9 cellular contexts compared by ENCODE assay signal in the genomic region with DNA sequence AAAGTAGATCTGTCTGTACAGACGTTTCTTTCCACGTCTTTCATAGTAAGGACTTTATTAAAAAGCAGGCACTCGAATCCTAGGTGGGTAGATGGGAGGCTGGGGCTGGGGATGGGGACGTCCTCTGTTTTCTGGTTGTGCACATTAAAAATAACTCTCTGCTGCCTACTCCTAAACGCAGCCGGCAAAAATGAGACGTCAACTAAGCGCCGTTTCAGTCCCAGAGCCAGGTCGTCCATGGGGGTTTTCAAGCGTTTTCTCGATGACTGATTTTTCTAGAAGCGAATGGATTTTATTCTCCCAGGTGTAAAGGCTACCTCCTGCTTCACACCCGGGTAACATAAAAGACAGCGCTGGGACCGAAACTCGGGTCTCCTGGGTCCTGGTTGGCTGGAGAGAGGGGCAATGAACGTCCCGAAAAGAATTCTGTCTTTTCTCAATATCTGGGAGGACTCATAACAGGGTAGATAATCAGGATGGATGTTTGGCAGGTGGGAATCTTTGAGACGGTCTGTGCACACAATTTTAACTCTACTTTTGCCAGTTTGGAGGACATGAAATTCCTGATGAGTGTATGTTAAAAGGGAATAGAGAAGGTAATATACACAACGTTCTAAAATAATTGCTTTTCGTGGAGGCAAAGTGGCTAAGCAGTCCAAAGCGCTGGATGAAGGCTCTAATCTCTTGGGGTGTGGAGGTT. TPM values are rescaled to one million over a fixed set of nuclear protein-coding genes. Genes with fewer than 3 reads are reported as not detected.
A peak's percentile ranks its signal among the peaks of the same experiment; 100 is the strongest.
DNase-seq lines count a peak whose midpoint lies in the region; ATAC-seq, FAIRE-seq and TF ChIP-seq lines count a peak whose summit lies in the region.
"Had no signal": no experiment of that assay in that cellular context is flagged by ENCODE, and none has a peak within 500 bp of the region (broad histone marks: within the 10 kb centered on the region; RNA-seq: fewer than 3 reads in every experiment).

No MANE protein-coding gene starts in this region.

- DNase-seq in choroid plexus epithelial cell (ENCODE audit: low read depth) = no peak
- no peak for DNase-seq in omental fat pad (ENCODE audit: low spot score)
- no peak for DNase-seq in GM12892 (ENCODE audit: insufficient read length)
- no peak for DNase-seq in G401 (ENCODE audit: low spot score)
- DNase-seq in RCC 7860 (ENCODE audit: low spot score) = no peak
- DNase-seq in ecto neural progenitor cell (ENCODE audit: low spot score) = no peak

- peak overlapping the region; percentile 76 for H3K9ac ChIP-seq in ES-I3 (ENCODE audit: low read depth, low read length)
- H3K9ac ChIP-seq in HUES48 (ENCODE audit: low read depth, low read length) = peak overlapping the region; percentile 71; the same call in 1 of the 2 replicates

- TF ChIP-seq CTCF in choroid plexus epithelial cell (conservative IDR thresholded peaks at IDR 0.05; ENCODE audit: low read depth, low read length) (no peak), omental fat pad (IDR thresholded peaks at IDR 0.05) (no peak)

- H3K36me3 ChIP-seq in ES-I3 (ENCODE audit: insufficient read depth, low read length) (no peaks in the 10 kb centered on the region), HUES48 (ENCODE audit: control insufficient read depth, insufficient read depth, low read length) (no peaks in the 10 kb centered on the region)

- no peaks in the 10 kb centered on the region for H3K9me3 ChIP-seq in ES-I3 (ENCODE audit: control insufficient read depth, insufficient read depth, low read length)
- H3K9me3 ChIP-seq in HUES48 (ENCODE audit: control insufficient read depth, insufficient read depth, low read length) = no peaks in the 10 kb centered on the region

- peak; percentile 19 for ATAC-seq in omental fat pad (ENCODE audit: low FRiP score)

- FAIRE-seq in GM12892 (lab: Jason Lieb, UNC) = no peak
- no peak for FAIRE-seq in RCC 7860 (lab: Jason Lieb, UNC)

- TF ChIP-seq POLR2A in GM12892 (IDR thresholded peaks at IDR 0.05; ENCODE audit: low read depth, low read length) = no peak

- H3K27me3 ChIP-seq in HUES48 (ENCODE audit: control insufficient read depth, insufficient read depth, low read length) = no peaks in the 10 kb centered on the region

- H3K27ac ChIP-seq in HUES48 (ENCODE audit: low read depth, low read length) = peak overlapping the region; percentile 75

- H3K4me3 ChIP-seq in HUES48 (ENCODE audit: low read depth, low read length) (peak overlapping the region; percentile 85), choroid plexus epithelial cell (ENCODE audit: low read depth, low read length) (peak overlapping the region; percentile 78)

- H3K4me1 ChIP-seq in ES-I3 (ENCODE audit: insufficient read depth, low read length) (no peaks in the 10 kb centered on the region), HUES48 (ENCODE audit: control insufficient read depth, insufficient read depth, low read length) (peaks cover 4% of the 10 kb centered on the region; the same call in 1 of the 2 replicates)

- in situ Hi-C loops in G401 (cut with HindIII; ENCODE audit: low sequenced_read_pairs) = no loop called here

RNA-seq across cellular contexts. Expression of a gene that starts 25.3 kb away (rescaled TPM):
- total RNA-seq in omental fat pad = not detected
- not detected for polyA plus RNA-seq in GM12892 (2012; ENCODE audit: missing spikeins)
- not detected in 2 replicates for total RNA-seq in G401 (2014; rRNA removed; shearing (Covaris generic))
- total RNA-seq: glomerular endothelial cell had no signal

RNA-seq across cellular contexts. Expression of a gene that starts 35.3 kb away (rescaled TPM):
- not detected for total RNA-seq in omental fat pad
- not detected for polyA plus RNA-seq in GM12892 (2012; ENCODE audit: missing spikeins)
- total RNA-seq in G401 (2014; rRNA removed; shearing (Covaris generic)) = not detected in 2 replicates
- total RNA-seq: glomerular endothelial cell had no signal

RNA-seq across cellular contexts. Expression of a gene that starts 47.0 kb away (rescaled TPM):
- total RNA-seq in omental fat pad = 1 to 10 TPM in 2 of 4 donors, under 1 TPM in 2; 0.60 to 2.7 (median 1.4) TPM
- polyA plus RNA-seq in GM12892 (2012; ENCODE audit: missing spikeins) = 0.95 TPM
- 0.25 and 0.81 TPM in 2 replicates for total RNA-seq in G401 (2014; rRNA removed; shearing (Covaris generic))
